In the genomic region with DNA sequence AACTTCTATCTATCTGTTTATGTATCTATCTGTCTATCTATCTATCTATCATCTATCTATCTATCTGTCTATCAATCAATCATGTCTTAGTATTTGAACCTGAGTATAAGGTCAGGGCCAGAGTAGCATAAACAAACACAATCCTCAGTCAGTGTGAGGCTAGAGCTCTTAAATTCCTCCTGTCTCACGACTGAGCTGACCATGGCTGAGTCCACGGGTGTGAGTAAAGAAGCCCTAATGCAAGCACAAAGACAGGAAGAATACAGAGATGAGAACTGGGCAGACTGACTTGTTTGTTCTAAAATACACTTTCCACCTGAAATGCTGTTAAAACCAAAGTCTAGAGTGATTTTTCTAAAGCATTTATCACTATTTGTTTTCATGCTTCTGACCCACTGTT, we compare ENCODE assay signal across 6 cellular contexts.
"Had no signal": no experiment of that assay in that cellular context is flagged by ENCODE, and none has a peak within 500 bp of the region (broad histone marks: within the 10 kb centered on the region; RNA-seq: fewer than 3 reads in every experiment).

No MANE protein-coding gene starts in this region.

- H3K4me3 ChIP-seq: GM23248, K562 had no signal

- FAIRE-seq: HTR-8/SVneo, K562 had no signal

- H2AFZ ChIP-seq: GM23248 had no signal

- ATAC-seq: K562 had no signal

- H3K27ac ChIP-seq: GM23248 had no signal

- H3K9ac ChIP-seq: GM23248 had no signal

- DNase-seq: GM23248, GOT3, H7, HCEC 1CT had no signal
